ENCODE assay signal across 19 cellular contexts in genomic region chr2:212911011-212911410, GRCh38.
A peak's percentile ranks its signal among the peaks of the same experiment; 100 is the strongest.
DNase-seq lines count a peak whose midpoint lies in the region; ATAC-seq and TF ChIP-seq lines count a peak whose summit lies in the region.
"Had no signal": no experiment of that assay in that cellular context is flagged by ENCODE, and none has a peak within 500 bp of the region (broad histone marks: within the 10 kb centered on the region; RNA-seq: fewer than 3 reads in every experiment).

No MANE protein-coding gene starts in this region.

- no peaks in the 10 kb centered on the region for H4K20me1 ChIP-seq in smooth muscle cell (ENCODE audit: low read depth)

- no peak overlapping the region for H3K4me2 ChIP-seq in smooth muscle cell

- H3K27me3 ChIP-seq in smooth muscle cell (ENCODE audit: low read depth) (no peaks in the 10 kb centered on the region), heart left ventricle (no peaks in the 10 kb centered on the region), spleen (replicated peaks in 1 of 7) (no peaks in the 10 kb centered on the region)
- H3K27me3 ChIP-seq: right atrium auricular region had no signal

- H3K27me3 Mint-ChIP-seq in activated naive CD8-positive, alpha-beta T cell treated with anti-CD3 and anti-CD28 coated beads, Interleukin-2, amount 50 U/mL, for 24 hours: no peaks in the 10 kb centered on the region
- H3K27me3 Mint-ChIP-seq: stimulated activated memory B cell treated with anti-CD40 and anti-IgM and Interleukin-4, amounts not matched to agents 10 μg/mL and 1 μg/mL and 100 μg/mL, for 72 hours had no signal

- H3K4me1 Mint-ChIP-seq in activated naive CD8-positive, alpha-beta T cell treated with anti-CD3 and anti-CD28 coated beads, Interleukin-2, amount 50 U/mL, for 24 hours: peaks cover 25% of the 10 kb centered on the region
- H3K4me1 Mint-ChIP-seq: CD14-positive monocyte had no signal

- no peak overlapping the region for H3K9ac ChIP-seq in smooth muscle cell (ENCODE audit: low read depth)

- TF ChIP-seq POLR2A in heart left ventricle (IDR thresholded peaks at IDR 0.05) (no peak), spleen (IDR thresholded peaks at IDR 0.05) (no peak)

- no peak overlapping the region for H3K27ac Mint-ChIP-seq in activated naive CD8-positive, alpha-beta T cell treated with anti-CD3 and anti-CD28 coated beads, Interleukin-2, amount 50 U/mL, for 24 hours
- H3K27ac Mint-ChIP-seq: CD14-positive monocyte; naive thymus-derived CD8-positive, alpha-beta T cell; stimulated activated memory B cell treated with anti-CD40 and anti-IgM and Interleukin-4, amounts not matched to agents 10 μg/mL and 1 μg/mL and 100 μg/mL, for 72 hours had no signal

- H3K4me3 Mint-ChIP-seq in activated naive CD8-positive, alpha-beta T cell treated with anti-CD3 and anti-CD28 coated beads, Interleukin-2, amount 50 U/mL, for 24 hours: no peak overlapping the region
- H3K4me3 Mint-ChIP-seq: CD14-positive monocyte; naive thymus-derived CD8-positive, alpha-beta T cell; stimulated activated memory B cell treated with anti-CD40 and anti-IgM and Interleukin-4, amounts not matched to agents 10 μg/mL and 1 μg/mL and 100 μg/mL, for 72 hours had no signal

- H3K36me3 ChIP-seq in smooth muscle cell (ENCODE audit: low read depth) (no peaks in the 10 kb centered on the region), heart left ventricle (no peaks in the 10 kb centered on the region), spleen (no peaks in the 10 kb centered on the region)
- H3K36me3 ChIP-seq: right atrium auricular region had no signal

- peaks cover 4% of the 10 kb centered on the region for H3K9me3 Mint-ChIP-seq in activated naive CD8-positive, alpha-beta T cell treated with anti-CD3 and anti-CD28 coated beads, Interleukin-2, amount 50 U/mL, for 24 hours
- H3K9me3 Mint-ChIP-seq: CD14-positive monocyte; naive thymus-derived CD8-positive, alpha-beta T cell; stimulated activated memory B cell treated with anti-CD40 and anti-IgM and Interleukin-4, amounts not matched to agents 10 μg/mL and 1 μg/mL and 100 μg/mL, for 72 hours had no signal

- no peaks in the 10 kb centered on the region for H3F3A ChIP-seq in smooth muscle cell (ENCODE audit: low read depth)

- H2AFZ ChIP-seq in smooth muscle cell (ENCODE audit: low read depth): peak overlapping the region; percentile 81

- intact Hi-C loops in heart left ventricle (cut with DNase I): no loop called here
- intact Hi-C loops in spleen (cut with DNase I; ENCODE audit: low total_unique reads): no loop called here

- no peaks in the 10 kb centered on the region for H3K36me3 Mint-ChIP-seq in activated naive CD8-positive, alpha-beta T cell treated with anti-CD3 and anti-CD28 coated beads, Interleukin-2, amount 50 U/mL, for 24 hours (ENCODE audit: low read depth)
- H3K36me3 Mint-ChIP-seq: CD14-positive monocyte; naive thymus-derived CD8-positive, alpha-beta T cell; stimulated activated memory B cell treated with anti-CD40 and anti-IgM and Interleukin-4, amounts not matched to agents 10 μg/mL and 1 μg/mL and 100 μg/mL, for 72 hours had no signal

- H3K9me3 ChIP-seq in smooth muscle cell (replicated peaks; ENCODE audit: low read depth) (no peaks in the 10 kb centered on the region), heart left ventricle (no peaks in the 10 kb centered on the region), spleen (peaks cover 0 to 3% (median 0%) of the 10 kb centered on the region in 8 donors)
- H3K9me3 ChIP-seq: right atrium auricular region had no signal

- WGBS in smooth muscle cell (ENCODE audit: low lambda C conversion rate): 83% methylated on average over 4 of the region's 4 CpGs
- WGBS in heart left ventricle, 4 donors: 74 to 90% (median 83%) methylated on average over 4 of the region's 4 CpGs
- 72 to 84% (median 79%) methylated on average over 4 of the region's 4 CpGs for WGBS in spleen, 5 donors

- DNase-seq in activated naive CD8-positive, alpha-beta T cell treated with anti-CD3 and anti-CD28 coated beads, Interleukin-2, amount 50 U/mL, for 24 hours: no peak
- DNase-seq in smooth muscle cell (lab: John Stamatoyannopoulos, UW; ENCODE audit: unreplicated experiment): no peak
- no peak for DNase-seq in heart left ventricle
- DNase-seq in spleen: no peak
- DNase-seq: activated CD4-positive, alpha-beta T cell treated with anti-CD3 and anti-CD28 coated beads, Interleukin-2, amount 50 U/mL, for 48 hours; activated gamma-delta T cell treated with Interleukin-2 at 50 U/mL for 16 hours; caudate nucleus; EL; naive thymus-derived CD8-positive, alpha-beta T cell; NCI-H187; NCI-H526; stimulated activated CD4-positive, alpha-beta T cell treated with anti-CD3 and anti-CD28 coated beads, Interleukin-4, amount 100 ng/mL, for 1 hour had no signal

- TF ChIP-seq CTCF in smooth muscle cell (IDR thresholded peaks at IDR 0.05; ENCODE audit: borderline replicate concordance, insufficient read depth, poor library complexity, severe bottlenecking): no peak
- TF ChIP-seq CTCF in heart left ventricle (IDR thresholded peaks at IDR 0.05): no peak
- no peak for TF ChIP-seq CTCF in spleen (IDR thresholded peaks at IDR 0.05 in 8 of 11, conservative IDR thresholded peaks at IDR 0.05 in 3 of 11)

- H3K4me1 ChIP-seq in smooth muscle cell (ENCODE audit: low read depth) (peaks cover 42% of the 10 kb centered on the region), heart left ventricle (no peaks in the 10 kb centered on the region), spleen (no peaks in the 10 kb centered on the region)
- H3K4me1 ChIP-seq: right atrium auricular region had no signal

- H3K79me2 ChIP-seq in smooth muscle cell (ENCODE audit: low read depth): no peaks in the 10 kb centered on the region

- H3K27ac ChIP-seq in smooth muscle cell (ENCODE audit: low read depth) (no peak overlapping the region), heart left ventricle (no peak overlapping the region), spleen (no peak overlapping the region)
- H3K27ac ChIP-seq: right atrium auricular region had no signal

- ATAC-seq in GM18867 (IDR thresholded peaks at IDR 0.05; ENCODE audit: unreplicated experiment) (peak; percentile 55), HG03064 (IDR thresholded peaks at IDR 0.05; ENCODE audit: low read depth, unreplicated experiment) (peak; percentile 47), heart left ventricle (no peak), HG02610 (IDR thresholded peaks at IDR 0.05; ENCODE audit: unreplicated experiment) (no peak)
- peak; percentile 64 for ATAC-seq in activated naive CD8-positive, alpha-beta T cell treated with anti-CD3 and anti-CD28 coated beads, Interleukin-2, amount 50 U/mL, for 24 hours
- ATAC-seq: left lobe of liver; naive thymus-derived CD8-positive, alpha-beta T cell; stimulated activated memory B cell treated with anti-CD40 and anti-IgM and Interleukin-4, amounts not matched to agents 10 μg/mL and 1 μg/mL and 100 μg/mL, for 72 hours had no signal

- no peak overlapping the region for H3K4me3 ChIP-seq in smooth muscle cell
- H3K4me3 ChIP-seq in heart left ventricle: no peak overlapping the region
- H3K4me3 ChIP-seq in spleen: no peak overlapping the region
- H3K4me3 ChIP-seq: right atrium auricular region had no signal

Comparison
In these comparisons a context has a peak if more than half of its experiments do, and no peak if none do; other contexts are left out.
1. ATAC-seq: peak in GM18867 (single experiment), HG03064 (single experiment) and activated naive CD8-positive, alpha-beta T cell treated with anti-CD3 and anti-CD28 coated beads, Interleukin-2, amount 50 U/mL, for 24 hours (single experiment); none in heart left ventricle (0 of 4) and HG02610 (single experiment).